1 cellular context compared by ENCODE assay signal in genomic region chr3:196192036-196193001, GRCh38.
TF ChIP-seq lines count a peak whose summit lies in the region.

No MANE protein-coding gene starts in this region.

TF ChIP-seq in K562, 482 proteins besides CTCF, POLR2A, EP300 and RAD21 (continued from another document and continues in another):
- TF ChIP-seq ZNF280B (CRISPR knock-in tag; IDR thresholded peaks at IDR 0.05), result no peak
- peak; percentile 97 for TF ChIP-seq HDGF (IDR thresholded peaks at IDR 0.05)
- TF ChIP-seq ZBTB26 (CRISPR knock-in tag; IDR thresholded peaks at IDR 0.05), result peak; percentile 92
- TF ChIP-seq IRF9 (tag; IDR thresholded peaks at IDR 0.05), result peak; percentile 36; the same call in 1 of the 2 replicates
- TF ChIP-seq NUFIP1 (IDR thresholded peaks at IDR 0.05; ENCODE audit: partially characterized antibody), result no peak
- no peak for TF ChIP-seq MYBL2 (IDR thresholded peaks at IDR 0.05; ENCODE audit: low read depth)
- no peak for TF ChIP-seq MYBL2 (CRISPR knock-in tag; IDR thresholded peaks at IDR 0.05; ENCODE audit: borderline replicate concordance)
- no peak for TF ChIP-seq CREB5 (CRISPR knock-in tag; IDR thresholded peaks at IDR 0.05)
- no peak for TF ChIP-seq ZNF124 (CRISPR knock-in tag; IDR thresholded peaks at IDR 0.05)
- TF ChIP-seq TCF7L2 (IDR thresholded peaks at IDR 0.05; ENCODE audit: low read depth, low read length), result no peak
- no peak for TF ChIP-seq STAT5B (CRISPR knock-in tag; IDR thresholded peaks at IDR 0.05)
- no peak for TF ChIP-seq FOSL1 (tag; conservative IDR thresholded peaks at IDR 0.05)
- no peak for TF ChIP-seq DLX4 (CRISPR knock-in tag; IDR thresholded peaks at IDR 0.05)
- no peak for TF ChIP-seq FOXP4 (CRISPR knock-in tag; IDR thresholded peaks at IDR 0.05; ENCODE audit: borderline replicate concordance)
- no peak for TF ChIP-seq SMC3 (conservative IDR thresholded peaks at IDR 0.05; ENCODE audit: insufficient read depth, low read depth, low read length)
- no peak for TF ChIP-seq CEBPB (tag; IDR thresholded peaks at IDR 0.05)
- TF ChIP-seq FOXJ2 (tag; IDR thresholded peaks at IDR 0.05), result no peak
- TF ChIP-seq ZNF584 (CRISPR knock-in tag; IDR thresholded peaks at IDR 0.05; ENCODE audit: low read depth), result no peak
- TF ChIP-seq RBM39 (optimal IDR thresholded peaks at IDR 0.05; ENCODE audit: low read depth, low read length), result no peak
- no peak for TF ChIP-seq ZNF282 (CRISPR knock-in tag; IDR thresholded peaks at IDR 0.05)
- TF ChIP-seq SMARCA4 (IDR thresholded peaks at IDR 0.05), result peak; percentile 57; the same call in 1 of the 2 replicates
- TF ChIP-seq ZNF280A (IDR thresholded peaks at IDR 0.05; ENCODE audit: low read depth, partially characterized antibody), result no peak
- no peak for TF ChIP-seq WHSC1 (IDR thresholded peaks at IDR 0.05; ENCODE audit: low read length)
- TF ChIP-seq ZNF76 (CRISPR knock-in tag; IDR thresholded peaks at IDR 0.05; ENCODE audit: borderline replicate concordance), result no peak
- no peak for TF ChIP-seq ZFP91 (CRISPR knock-in tag; IDR thresholded peaks at IDR 0.05)
- TF ChIP-seq CHCHD3 (CRISPR knock-in tag; IDR thresholded peaks at IDR 0.05), result no peak
- no peak for TF ChIP-seq DDX20 (tag; IDR thresholded peaks at IDR 0.05; ENCODE audit: low read depth)
- TF ChIP-seq SAFB (IDR thresholded peaks at IDR 0.05; ENCODE audit: borderline replicate concordance, low read depth, low read length), result no peak
- no peak for TF ChIP-seq BRD4 (IDR thresholded peaks at IDR 0.05)
- no peak for TF ChIP-seq ZNF408 (CRISPR knock-in tag; IDR thresholded peaks at IDR 0.05; ENCODE audit: low read depth)
- no peak for TF ChIP-seq ZNF77 (CRISPR knock-in tag; IDR thresholded peaks at IDR 0.05)
- no peak for TF ChIP-seq FOXP1 (CRISPR knock-in tag; IDR thresholded peaks at IDR 0.05)
- TF ChIP-seq KLF16 (IDR thresholded peaks at IDR 0.05), result no peak
- TF ChIP-seq STAG1 (CRISPR knock-in tag; IDR thresholded peaks at IDR 0.05; ENCODE audit: borderline replicate concordance), result no peak
- no peak for TF ChIP-seq AFF1 (IDR thresholded peaks at IDR 0.05; ENCODE audit: low read depth in 1 of 2, partially characterized antibody in 2 of 2)
- no peak for TF ChIP-seq TRIM28 (IDR thresholded peaks at IDR 0.05)
- TF ChIP-seq ZNF609 (CRISPR knock-in tag; IDR thresholded peaks at IDR 0.05; ENCODE audit: borderline replicate concordance), result no peak
- no peak for TF ChIP-seq TARDBP (IDR thresholded peaks at IDR 0.05)
- TF ChIP-seq SRSF1 (IDR thresholded peaks at IDR 0.05; ENCODE audit: low read depth, low read length), result no peak
- no peak for TF ChIP-seq ZNF384 (IDR thresholded peaks at IDR 0.05; ENCODE audit: low read depth, low read length)
- TF ChIP-seq POLR2AphosphoS5 (IDR thresholded peaks at IDR 0.05; ENCODE audit: control insufficient read depth, insufficient read depth, low read depth, low read length), result no peak
- TF ChIP-seq HCFC1 (IDR thresholded peaks at IDR 0.05; ENCODE audit: low read depth, low read length), result no peak
- no peak for TF ChIP-seq ZNF511 (CRISPR knock-in tag; IDR thresholded peaks at IDR 0.05)
- no peak for TF ChIP-seq ZNF140 (CRISPR knock-in tag; IDR thresholded peaks at IDR 0.05)
- no peak for TF ChIP-seq NCOA1 (IDR thresholded peaks at IDR 0.05; ENCODE audit: low read depth)
- TF ChIP-seq SRSF7 (optimal IDR thresholded peaks at IDR 0.05; ENCODE audit: low read depth, low read length), result no peak
